8 cellular contexts compared by ENCODE assay signal in the genomic region with DNA sequence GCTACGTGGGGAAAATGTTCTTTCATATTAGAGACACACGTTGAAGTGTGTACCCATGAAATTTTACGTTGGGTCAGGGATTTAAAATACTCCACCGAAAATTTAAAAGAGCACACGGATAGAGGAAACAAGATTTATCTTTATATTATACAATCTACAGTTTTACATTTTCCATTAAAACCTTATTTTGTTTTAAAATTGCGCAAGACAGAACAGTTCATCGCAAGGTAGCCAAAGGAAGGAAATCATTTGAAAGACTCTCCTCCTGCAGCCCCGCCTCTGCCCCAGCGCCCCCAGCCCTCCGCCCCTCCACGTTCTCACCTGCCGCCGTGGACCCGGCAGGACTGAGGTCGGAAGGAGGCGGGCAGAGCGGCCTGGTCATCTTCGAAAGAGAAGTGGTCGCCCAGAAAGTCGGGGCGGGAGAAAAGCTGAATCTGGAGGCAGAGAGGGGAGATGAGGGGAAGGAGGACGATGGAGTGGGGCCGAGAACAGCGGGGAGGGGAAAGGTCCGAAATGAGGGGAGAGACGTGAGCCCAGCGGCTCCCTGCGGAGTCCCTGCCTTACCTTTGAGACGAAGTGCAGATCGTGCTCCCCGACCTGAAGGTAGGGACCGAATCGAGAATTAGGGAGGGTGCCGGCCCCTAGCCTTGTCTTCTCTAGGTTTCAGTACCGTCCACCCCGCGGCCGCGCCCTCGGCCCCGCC. TPM values are rescaled to one million over a fixed set of nuclear protein-coding genes. Genes with fewer than 3 reads are reported as not detected.
A peak's percentile ranks its signal among the peaks of the same experiment; 100 is the strongest.
DNase-seq lines count a peak whose midpoint lies in the region; TF ChIP-seq lines count a peak whose summit lies in the region.

No MANE protein-coding gene starts in this region.

- H3K36me3 ChIP-seq in SJSA1 = no peaks in the 10 kb centered on the region

- peak; percentile 37 for DNase-seq in NCI-H187 treated with DMSO at 0.1 percent for 48 hours (lab: John Stamatoyannopoulos, UW)
- DNase-seq in NCI-H187 (lab: John Stamatoyannopoulos, UW) = no peak
- DNase-seq in SJSA1 (ENCODE audit: low read depth in 1 of 2, low spot score in 2 of 2) = peak in 1 of 2 experiments; percentile 54
- no peak for DNase-seq in foreskin fibroblast
- no peak for DNase-seq in retinal pigment epithelial cell (ENCODE audit: low read depth)
- no peak for DNase-seq in GF-D8 (lab: John Stamatoyannopoulos, UW)
- no peak for DNase-seq in medulla oblongata (ENCODE audit: extremely low spot score)
- DNase-seq in SHP77 (lab: John Stamatoyannopoulos, UW) = no peak

- no peak for TF ChIP-seq CTCF in foreskin fibroblast (IDR thresholded peaks at IDR 0.05; ENCODE audit: low read depth, low read length)
- no peak for TF ChIP-seq CTCF in retinal pigment epithelial cell (conservative IDR thresholded peaks at IDR 0.05; ENCODE audit: low read depth, low read length)

- no peak overlapping the region for H3K27ac ChIP-seq in SJSA1

- H3K4me1 ChIP-seq in SJSA1 (replicated peaks) = peaks cover 8% of the 10 kb centered on the region

- H3K27me3 ChIP-seq in SJSA1 (replicated peaks) = peaks cover 36% of the 10 kb centered on the region

- no peaks in the 10 kb centered on the region for H3K9me3 ChIP-seq in SJSA1 (replicated peaks)

- H3K4me3 ChIP-seq in SJSA1 = peak overlapping the region; percentile 26
- H3K4me3 ChIP-seq in foreskin fibroblast (ENCODE audit: low read depth in 1 of 2, low read length in 2 of 2) = peak overlapping the region; percentile 55 to 63
- H3K4me3 ChIP-seq in retinal pigment epithelial cell (ENCODE audit: low read length) = peak overlapping the region; percentile 67

RNA-seq across cellular contexts. Expression of a gene that starts 18.0 kb away (rescaled TPM):
- not detected in 2 replicates for total RNA-seq in SJSA1 (2014; rRNA removed; shearing (Covaris generic))

RNA-seq across cellular contexts. Expression of a gene that starts 18.2 kb away (rescaled TPM):
- not detected in 2 replicates for total RNA-seq in SJSA1 (2014; rRNA removed; shearing (Covaris generic))

RNA-seq across cellular contexts. Expression of a gene that starts 29.5 kb away (rescaled TPM):
- 4.0 and 12.0 TPM in 2 replicates for total RNA-seq in SJSA1 (2014; rRNA removed; shearing (Covaris generic))

RNA-seq across cellular contexts. Expression of a gene that starts 36.6 kb away (rescaled TPM):
- total RNA-seq in SJSA1 (2014; rRNA removed; shearing (Covaris generic)) = not detected in 2 replicates

RNA-seq across cellular contexts. Expression of a gene that starts 56.0 kb away (rescaled TPM):
- 36.5 and 38.9 TPM in 2 replicates for total RNA-seq in SJSA1 (2014; rRNA removed; shearing (Covaris generic))
